ENCODE assay signal across 18 cellular contexts in the genomic region with DNA sequence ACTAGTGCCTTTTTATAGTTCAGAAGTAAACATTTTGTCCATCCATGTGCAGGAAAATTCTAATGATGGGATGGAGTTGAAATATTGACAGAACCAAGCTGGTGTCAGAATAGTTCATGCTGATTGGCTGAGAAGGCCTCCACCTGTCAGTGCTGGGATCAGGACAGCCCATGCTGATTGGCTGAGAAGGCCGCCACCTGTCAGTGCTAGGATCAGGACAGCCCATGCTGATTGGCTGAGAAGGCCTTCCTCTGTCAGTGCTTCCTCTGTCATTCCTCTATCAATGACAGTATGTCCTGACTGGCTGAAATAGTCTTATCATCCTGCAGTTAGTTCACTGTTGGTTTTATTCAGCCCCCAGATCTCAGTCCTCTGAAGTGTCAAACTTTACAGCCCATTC.
DNase-seq lines count a peak whose midpoint lies in the region; ATAC-seq and TF ChIP-seq lines count a peak whose summit lies in the region.
"Had no signal": no experiment of that assay in that cellular context is flagged by ENCODE, and none has a peak within 500 bp of the region (broad histone marks: within the 10 kb centered on the region; RNA-seq: fewer than 3 reads in every experiment).

No MANE protein-coding gene starts in this region.

- H3K27ac Mint-ChIP-seq in activated T-cell treated with anti-CD3 and anti-CD28 coated beads, Interleukin-2, amount 50 U/mL, for 72 hours: peak overlapping the region; percentile 68
- H3K27ac Mint-ChIP-seq in endodermal cell (no peak overlapping the region), osteocyte (ENCODE audit: unreplicated experiment) (no peak overlapping the region)
- H3K27ac Mint-ChIP-seq: activated T-helper 17 cell treated with anti-CD3 and anti-CD28 coated beads, Interleukin-2, amount 50 U/mL, for 72 hours; T-helper 2 cell treated with Interferon-gamma antibody and Interleukin-4, amounts not matched to agents 5 μg/mL and 100 μg/mL, for 36 hours had no signal

- no peak for ATAC-seq in activated T-cell treated with anti-CD3 and anti-CD28 coated beads, Interleukin-2, amount 50 U/mL, for 72 hours (replicated peaks in 1 of 2)
- ATAC-seq in HCT116 (peak; percentile 91), HG02852 (IDR thresholded peaks at IDR 0.05; ENCODE audit: unreplicated experiment) (no peak)
- ATAC-seq: activated T-helper 17 cell treated with anti-CD3 and anti-CD28 coated beads, Interleukin-2, amount 50 U/mL, for 72 hours; left cardiac atrium had no signal

- H3K4me3 ChIP-seq in HCT116 (replicated peaks in 1 of 2; ENCODE audit: low read depth in 1 of 2, low read length in 2 of 2) (no peak overlapping the region), endodermal cell (ENCODE audit: low read length) (no peak overlapping the region)
- H3K4me3 ChIP-seq: esophagus muscularis mucosa had no signal

- CTCF ChIA-PET in HCT116 (lab: Charles Lee): no interaction called here

- POLR2A ChIA-PET in HCT116 (lab: Charles Lee): no interaction called here

- 91 to 100% methylated on average over 1 of the region's 1 CpG for WGBS in endodermal cell (ENCODE audit: insufficient coverage in 1 of 2, insufficient read length in 1 of 2), 2 experiments

- H3K4me1 ChIP-seq in HCT116 (ENCODE audit: control insufficient read depth in 1 of 2, insufficient read depth in 2 of 2, low read length in 2 of 2) (no peaks in the 10 kb centered on the region; a peak in 1 of 4 replicates), endodermal cell (ENCODE audit: control insufficient read depth, insufficient read depth, low read length) (no peaks in the 10 kb centered on the region)

- H3K27me3 Mint-ChIP-seq in activated T-cell treated with anti-CD3 and anti-CD28 coated beads, Interleukin-2, amount 50 U/mL, for 72 hours (ENCODE audit: low read depth): no peaks in the 10 kb centered on the region
- H3K27me3 Mint-ChIP-seq in endodermal cell (ENCODE audit: insufficient read depth): no peaks in the 10 kb centered on the region
- no peaks in the 10 kb centered on the region for H3K27me3 Mint-ChIP-seq in osteocyte (ENCODE audit: unreplicated experiment)
- H3K27me3 Mint-ChIP-seq: activated T-helper 17 cell treated with anti-CD3 and anti-CD28 coated beads, Interleukin-2, amount 50 U/mL, for 72 hours had no signal

- H2AFZ ChIP-seq in HCT116 (ENCODE audit: low read depth, low read length, poor library complexity, severe bottlenecking): no peak overlapping the region

- H3K9ac ChIP-seq in HCT116 (ENCODE audit: low read length): no peak overlapping the region
- no peak overlapping the region for H3K9ac ChIP-seq in endodermal cell (ENCODE audit: extremely low read depth, low read length, poor library complexity, severe bottlenecking)

- intact Hi-C loops in HCT116 (cut with micrococcal nuclease): no loop called here

- no peak for TF ChIP-seq CTCF in HCT116 (IDR thresholded peaks at IDR 0.05 in 2 of 3, conservative IDR thresholded peaks at IDR 0.05 in 1 of 3; ENCODE audit: borderline replicate concordance in 1 of 3, insufficient read depth in 1 of 3, low read depth in 2 of 3, low read length in 2 of 3)
- TF ChIP-seq CTCF in endodermal cell (conservative IDR thresholded peaks at IDR 0.05): no peak
- TF ChIP-seq CTCF in osteocyte (IDR thresholded peaks at IDR 0.05): no peak

- no peak overlapping the region for H3K4me3 Mint-ChIP-seq in activated T-cell treated with anti-CD3 and anti-CD28 coated beads, Interleukin-2, amount 50 U/mL, for 72 hours
- no peak overlapping the region for H3K4me3 Mint-ChIP-seq in endodermal cell
- no peak overlapping the region for H3K4me3 Mint-ChIP-seq in osteocyte (ENCODE audit: unreplicated experiment)
- H3K4me3 Mint-ChIP-seq: activated T-helper 17 cell treated with anti-CD3 and anti-CD28 coated beads, Interleukin-2, amount 50 U/mL, for 72 hours; T-helper 2 cell treated with Interferon-gamma antibody and Interleukin-4, amounts not matched to agents 5 μg/mL and 100 μg/mL, for 36 hours had no signal

- no peaks in the 10 kb centered on the region for H3K9me2 ChIP-seq in HCT116 (ENCODE audit: insufficient read depth)

- BruUV-seq in HCT116 (replicated peaks; lab: Mats Ljungman, UMichigan): no TSS peak

- H3K4me2 ChIP-seq in HCT116 (ENCODE audit: low read length): no peak overlapping the region

- no peak for DNase-seq in activated T-cell treated with anti-CD3 and anti-CD28 coated beads, Interleukin-2, amount 50 U/mL, for 72 hours
- DNase-seq in activated T-cell treated with anti-CD3 and anti-CD28 coated beads, Interleukin-2, amount 50 U/mL, for 48 hours: no peak
- peak; percentile 28 for DNase-seq in HCT116 (ENCODE audit: low read depth, low spot score)
- DNase-seq in endodermal cell: peak; percentile 76
- DNase-seq in osteocyte (ENCODE audit: extremely low spot score, unreplicated experiment): peak; percentile 15
- DNase-seq in NCI-H128 (lab: John Stamatoyannopoulos, UW; ENCODE audit: unreplicated experiment): no peak
- no peak for DNase-seq in cerebellum (ENCODE audit: low spot score)
- DNase-seq: cortex of kidney, GOT3, head of caudate nucleus, KBM-7, left cardiac atrium, NCI-H1092, RPMI8226 had no signal

- H3K9me3 ChIP-seq in HCT116 (ENCODE audit: control insufficient read depth in 1 of 2, insufficient read depth in 1 of 2, low read depth in 1 of 2, low read length in 2 of 2) (no peaks in the 10 kb centered on the region), endodermal cell (ENCODE audit: control insufficient read depth, low read length) (no peaks in the 10 kb centered on the region)
- H3K9me3 ChIP-seq: esophagus muscularis mucosa had no signal

- RAD21 ChIA-PET in HCT116 (lab: Charles Lee; ENCODE audit: low non-redundant PET in 1 of 2, low total read pairs in 2 of 2, uncharacterized antibody in 2 of 2, unreplicated experiment in 2 of 2): no interaction called here

- TF ChIP-seq POLR2A in HCT116 (IDR thresholded peaks at IDR 0.05; ENCODE audit: borderline replicate concordance, extremely low read depth, insufficient read depth, insufficient read length): no peak

- no peaks in the 10 kb centered on the region for H3K9me3 Mint-ChIP-seq in activated T-cell treated with anti-CD3 and anti-CD28 coated beads, Interleukin-2, amount 50 U/mL, for 72 hours
- no peaks in the 10 kb centered on the region for H3K9me3 Mint-ChIP-seq in endodermal cell
- no peaks in the 10 kb centered on the region for H3K9me3 Mint-ChIP-seq in osteocyte (ENCODE audit: unreplicated experiment)
- H3K9me3 Mint-ChIP-seq: activated T-helper 17 cell treated with anti-CD3 and anti-CD28 coated beads, Interleukin-2, amount 50 U/mL, for 72 hours; T-helper 2 cell treated with Interferon-gamma antibody and Interleukin-4, amounts not matched to agents 5 μg/mL and 100 μg/mL, for 36 hours had no signal

- H3K36me3 ChIP-seq in HCT116 (ENCODE audit: control insufficient read depth in 1 of 2, insufficient read depth in 2 of 2, low read length in 2 of 2) (peaks cover 2 to 3% of the 10 kb centered on the region in 2 experiments; a peak in 1 of 4 replicates), endodermal cell (ENCODE audit: control insufficient read depth, insufficient read depth, low read length) (peaks cover 42% of the 10 kb centered on the region)

- no peaks in the 10 kb centered on the region; the same call in 1 of the 2 replicates for H4K20me1 ChIP-seq in HCT116 (ENCODE audit: insufficient read depth)

- H3K79me2 ChIP-seq in HCT116 (ENCODE audit: insufficient read depth, low read length): peaks cover 46% of the 10 kb centered on the region

- H3K27ac ChIP-seq in HCT116 (ENCODE audit: low read depth, low read length) (no peak overlapping the region), endodermal cell (ENCODE audit: low read depth, low read length) (no peak overlapping the region)
- H3K27ac ChIP-seq: esophagus muscularis mucosa had no signal

- peaks cover 5 to 27% of the 10 kb centered on the region in 2 donors for H3K36me3 Mint-ChIP-seq in activated T-cell treated with anti-CD3 and anti-CD28 coated beads, Interleukin-2, amount 50 U/mL, for 72 hours (ENCODE audit: insufficient read depth in 2 of 2)
- H3K36me3 Mint-ChIP-seq in endodermal cell (ENCODE audit: low read depth) (peaks cover 26% of the 10 kb centered on the region), osteocyte (ENCODE audit: unreplicated experiment) (peaks cover 14% of the 10 kb centered on the region)

- no peaks in the 10 kb centered on the region for H3K27me3 ChIP-seq in HCT116 (ENCODE audit: insufficient read depth, low read length)
- no peaks in the 10 kb centered on the region for H3K27me3 ChIP-seq in endodermal cell (ENCODE audit: control insufficient read depth, insufficient read depth, low read length, poor library complexity, severe bottlenecking)
- H3K27me3 ChIP-seq: esophagus muscularis mucosa had no signal

- TF ChIP-seq RAD21 in HCT116 (IDR thresholded peaks at IDR 0.05; ENCODE audit: low read depth): no peak

- peaks cover 84% of the 10 kb centered on the region for H3K4me1 Mint-ChIP-seq in activated T-cell treated with anti-CD3 and anti-CD28 coated beads, Interleukin-2, amount 50 U/mL, for 72 hours (ENCODE audit: low read depth)
- peaks cover 9% of the 10 kb centered on the region for H3K4me1 Mint-ChIP-seq in endodermal cell
- H3K4me1 Mint-ChIP-seq in osteocyte (ENCODE audit: unreplicated experiment): peaks cover 19% of the 10 kb centered on the region

TF ChIP-seq in HCT116, 20 proteins besides CTCF, POLR2A, EP300 and RAD21 (continues in another document):
- TF ChIP-seq ELF1 (IDR thresholded peaks at IDR 0.05; ENCODE audit: borderline replicate concordance, low read depth): no peak
- TF ChIP-seq, protein P1, sequence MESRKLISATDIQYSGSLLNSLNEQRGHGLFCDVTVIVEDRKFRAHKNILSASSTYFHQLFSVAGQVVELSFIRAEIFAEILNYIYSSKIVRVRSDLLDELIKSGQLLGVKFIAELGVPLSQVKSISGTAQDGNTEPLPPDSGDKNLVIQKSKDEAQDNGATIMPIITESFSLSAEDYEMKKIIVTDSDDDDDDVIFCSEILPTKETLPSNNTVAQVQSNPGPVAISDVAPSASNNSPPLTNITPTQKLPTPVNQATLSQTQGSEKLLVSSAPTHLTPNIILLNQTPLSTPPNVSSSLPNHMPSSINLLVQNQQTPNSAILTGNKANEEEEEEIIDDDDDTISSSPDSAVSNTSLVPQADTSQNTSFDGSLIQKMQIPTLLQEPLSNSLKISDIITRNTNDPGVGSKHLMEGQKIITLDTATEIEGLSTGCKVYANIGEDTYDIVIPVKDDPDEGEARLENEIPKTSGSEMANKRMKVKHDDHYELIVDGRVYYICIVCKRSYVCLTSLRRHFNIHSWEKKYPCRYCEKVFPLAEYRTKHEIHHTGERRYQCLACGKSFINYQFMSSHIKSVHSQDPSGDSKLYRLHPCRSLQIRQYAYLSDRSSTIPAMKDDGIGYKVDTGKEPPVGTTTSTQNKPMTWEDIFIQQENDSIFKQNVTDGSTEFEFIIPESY (IDR thresholded peaks at IDR 0.05; ENCODE audit: extremely low read depth, insufficient replicate concordance, low read length): no peak
- no peak for TF ChIP-seq EGR1 (IDR thresholded peaks at IDR 0.05; ENCODE audit: low read depth)
- TF ChIP-seq SRF (IDR thresholded peaks at IDR 0.05; ENCODE audit: low read depth): no peak
- TF ChIP-seq ZFX (IDR thresholded peaks at IDR 0.05): no peak
- no peak for TF ChIP-seq SP1 (IDR thresholded peaks at IDR 0.05; ENCODE audit: low read depth)
- TF ChIP-seq POLR2AphosphoS5 (IDR thresholded peaks at IDR 0.05; ENCODE audit: low read depth, low read length): no peak
- no peak for TF ChIP-seq SIN3A (IDR thresholded peaks at IDR 0.05; ENCODE audit: low read depth)

Comparison
In these comparisons a context has a peak if more than half of its experiments do, and no peak if none do; other contexts are left out.
1. DNase-seq: peak in HCT116 (single experiment), endodermal cell (single experiment) and osteocyte (single experiment); none in activated T-cell treated with anti-CD3 and anti-CD28 coated beads, Interleukin-2, amount 50 U/mL, for 72 hours (0 of 2), activated T-cell treated with anti-CD3 and anti-CD28 coated beads, Interleukin-2, amount 50 U/mL, for 48 hours (0 of 2), NCI-H128 (single experiment) and cerebellum (single experiment).